Comparison of ENCODE assay signal across 24 cellular contexts in genomic region chr5:72427016-72427415, GRCh38.
"Had no signal": no experiment of that assay in that cellular context is flagged by ENCODE, and none has a peak within 500 bp of the region (broad histone marks: within the 10 kb centered on the region; RNA-seq: fewer than 3 reads in every experiment).

No MANE protein-coding gene starts in this region.

- DNase-seq: activated CD4-positive, alpha-beta T cell treated with anti-CD3 and anti-CD28 coated beads for 1 hour; activated CD4-positive, alpha-beta T cell treated with anti-CD3 and anti-CD28 coated beads, Interleukin-2, amount 50 U/mL, for 1 hour; activated CD8-positive, alpha-beta T cell treated with anti-CD3 and anti-CD28 coated beads for 36 hours; activated gamma-delta T cell treated with Interleukin-2 at 50 U/mL for 16 hours; activated naive CD4-positive, alpha-beta T cell treated with anti-CD3 and anti-CD28 coated beads, Interleukin-2, amount 50 U/mL, for 16 hours; activated T-cell treated with anti-CD3 and anti-CD28 coated beads, Interleukin-2, amount 50 U/mL, for 4 hours; amniotic stem cell; dermis blood vessel endothelial cell; effector CD4-positive, alpha-beta T cell; esophagus squamous epithelium; foreskin melanocyte; left lung; naive thymus-derived CD4-positive, alpha-beta T cell; occipital lobe; right lobe of liver; stimulated activated CD4-positive, alpha-beta T cell treated with anti-CD3 and anti-CD28 coated beads, Interleukin-15, amount 100 ng/mL, for 24 hours; stimulated activated CD4-positive, alpha-beta T cell treated with anti-CD3 and anti-CD28 coated beads, Interleukin-2, amount 100 ng/mL, for 24 hours; stimulated activated naive CD4-positive, alpha-beta T cell; T-helper 2 cell had no signal

- H3K9me3 Mint-ChIP-seq: activated CD8-positive, alpha-beta T cell treated with anti-CD3 and anti-CD28 coated beads for 36 hours; activated T-cell treated with anti-CD3 and anti-CD28 coated beads, Interleukin-2, amount 50 U/mL, for 4 hours; activated T-helper 17 cell treated with anti-CD3 and anti-CD28 coated beads, Interleukin-2, amount 50 U/mL, for 72 hours; central memory CD8-positive, alpha-beta T cell; neural progenitor cell had no signal

- H3K27me3 ChIP-seq: left lung, neural progenitor cell, right lobe of liver, suprapubic skin, tibial nerve had no signal

- H3K36me3 ChIP-seq: esophagus squamous epithelium, left lung, neural progenitor cell, right lobe of liver, suprapubic skin, tibial nerve had no signal

- H3K4me3 ChIP-seq: esophagus squamous epithelium, left lung, neural progenitor cell, right lobe of liver, suprapubic skin, tibial nerve had no signal

- H3K27ac ChIP-seq: left lung, neural progenitor cell, right lobe of liver, suprapubic skin had no signal

- H3K4me1 ChIP-seq: neural progenitor cell, right lobe of liver had no signal

- H3K36me3 Mint-ChIP-seq: naive thymus-derived CD4-positive, alpha-beta T cell; neural progenitor cell had no signal

- H3K4me1 Mint-ChIP-seq: activated T-helper 17 cell treated with anti-CD3 and anti-CD28 coated beads, Interleukin-2, amount 50 U/mL, for 72 hours; central memory CD8-positive, alpha-beta T cell; naive thymus-derived CD4-positive, alpha-beta T cell had no signal

- H3K27ac Mint-ChIP-seq: activated CD8-positive, alpha-beta T cell treated with anti-CD3 and anti-CD28 coated beads for 36 hours; activated T-helper 17 cell treated with anti-CD3 and anti-CD28 coated beads, Interleukin-2, amount 50 U/mL, for 72 hours; naive thymus-derived CD4-positive, alpha-beta T cell; neural progenitor cell had no signal

- H3K9me3 ChIP-seq: esophagus squamous epithelium, left lung, right lobe of liver, suprapubic skin, tibial nerve had no signal

- H3K4me3 Mint-ChIP-seq: activated CD8-positive, alpha-beta T cell treated with anti-CD3 and anti-CD28 coated beads for 36 hours; activated T-cell treated with anti-CD3 and anti-CD28 coated beads, Interleukin-2, amount 50 U/mL, for 4 hours; activated T-helper 17 cell treated with anti-CD3 and anti-CD28 coated beads, Interleukin-2, amount 50 U/mL, for 72 hours; central memory CD8-positive, alpha-beta T cell; naive thymus-derived CD4-positive, alpha-beta T cell; neural progenitor cell had no signal
